ENCODE assay signal across 23 cellular contexts in genomic region chr9:16074962-16075361, GRCh38.
DNase-seq lines count a peak whose midpoint lies in the region; ATAC-seq, FAIRE-seq and TF ChIP-seq lines count a peak whose summit lies in the region.
"Had no signal": no experiment of that assay in that cellular context is flagged by ENCODE, and none has a peak within 500 bp of the region (broad histone marks: within the 10 kb centered on the region; RNA-seq: fewer than 3 reads in every experiment).

No MANE protein-coding gene starts in this region.

- H3K4me3 ChIP-seq in astrocyte (ENCODE audit: insufficient read depth, low read depth, low read length), result no peak overlapping the region
- H3K4me3 ChIP-seq: ascending aorta, K562, transverse colon had no signal

- no peaks in the 10 kb centered on the region for H3K27me3 ChIP-seq in astrocyte (ENCODE audit: insufficient read depth, low read length)
- H3K27me3 ChIP-seq: ascending aorta, transverse colon had no signal

- H3K27ac Mint-ChIP-seq in astrocyte (ENCODE audit: unreplicated experiment) (no peak overlapping the region), nephron (peak overlapping the region; percentile 18 to 88 (median 84))
- H3K27ac Mint-ChIP-seq: activated CD4-positive, alpha-beta T cell treated with anti-CD3 and anti-CD28 coated beads for 36 hours; B cell; naive thymus-derived CD8-positive, alpha-beta T cell; stimulated activated naive CD8-positive, alpha-beta T cell treated with anti-CD3 and anti-CD28 coated beads, Interleukin-15, amount 100 ng/mL, for 72 hours had no signal

- H3K9ac ChIP-seq in astrocyte (ENCODE audit: low read length), result no peak overlapping the region

- FAIRE-seq in astrocyte (lab: Jason Lieb, UNC), result no peak
- FAIRE-seq: K562 had no signal

- peak; percentile 24 for DNase-seq in GM03348 (ENCODE audit: low spot score)
- DNase-seq in MV-4-11 (lab: John Stamatoyannopoulos, UW), result peak; percentile 4
- DNase-seq in astrocyte (ENCODE audit: low read depth), result peak; percentile 54
- DNase-seq in GM20000 (ENCODE audit: low spot score), result no peak
- DNase-seq in activated CD8-positive, alpha-beta memory T cell treated with anti-CD3 and anti-CD28 coated beads, Interleukin-2, amount 50 U/mL, for 4 hours, result no peak
- DNase-seq: activated CD4-positive, alpha-beta T cell treated with anti-CD3 and anti-CD28 coated beads for 36 hours; activated naive CD4-positive, alpha-beta T cell treated with anti-CD3 and anti-CD28 coated beads, Interleukin-2, amount 50 U/mL, for 16 hours; COR-L47; effector memory CD4-positive, alpha-beta T cell; naive thymus-derived CD8-positive, alpha-beta T cell; NCI-H1048; NCI-H1930; NCI-H2227 treated with DMSO at 0.1 percent for 48 hours; NCI-H748 treated with DMSO at 0.1 percent for 48 hours; stimulated activated CD4-positive, alpha-beta T cell treated with anti-CD3 and anti-CD28 coated beads, Interleukin-12 subunit alpha, Interleukin-12 subunit beta, amount 100 ng/mL, for 4 hours; stimulated activated naive CD8-positive, alpha-beta T cell treated with anti-CD3 and anti-CD28 coated beads, Interleukin-15, amount 100 ng/mL, for 72 hours; transverse colon had no signal

- no peaks in the 10 kb centered on the region for H3K27me3 Mint-ChIP-seq in astrocyte (ENCODE audit: low read depth, unreplicated experiment)
- H3K27me3 Mint-ChIP-seq in nephron (ENCODE audit: low read depth), result no peaks in the 10 kb centered on the region
- H3K27me3 Mint-ChIP-seq: activated CD4-positive, alpha-beta T cell treated with anti-CD3 and anti-CD28 coated beads for 36 hours; B cell; stimulated activated naive CD8-positive, alpha-beta T cell treated with anti-CD3 and anti-CD28 coated beads, Interleukin-15, amount 100 ng/mL, for 72 hours had no signal

- no peaks in the 10 kb centered on the region for H3K79me2 ChIP-seq in astrocyte (ENCODE audit: insufficient read depth, low read length)

- no peak overlapping the region for H3K4me2 ChIP-seq in astrocyte (ENCODE audit: low read length)

- no peak for ATAC-seq in GM21360 (IDR thresholded peaks at IDR 0.05; ENCODE audit: unreplicated experiment)
- ATAC-seq: activated CD4-positive, alpha-beta T cell treated with anti-CD3 and anti-CD28 coated beads for 36 hours; HCT116; K562; naive thymus-derived CD8-positive, alpha-beta T cell; stimulated activated naive CD8-positive, alpha-beta T cell treated with anti-CD3 and anti-CD28 coated beads, Interleukin-15, amount 100 ng/mL, for 72 hours had no signal

- H3K9me3 ChIP-seq in astrocyte (ENCODE audit: insufficient read depth, low read depth, low read length), result no peaks in the 10 kb centered on the region
- H3K9me3 ChIP-seq: ascending aorta, transverse colon had no signal

- H3K4me1 Mint-ChIP-seq in astrocyte (ENCODE audit: low read depth, unreplicated experiment) (peaks cover 25% of the 10 kb centered on the region), nephron (peaks cover 51% of the 10 kb centered on the region)
- H3K4me1 Mint-ChIP-seq: activated CD4-positive, alpha-beta T cell treated with anti-CD3 and anti-CD28 coated beads for 36 hours; B cell had no signal

- H3K4me1 ChIP-seq in astrocyte (ENCODE audit: insufficient read depth, low read length), result peaks cover 12% of the 10 kb centered on the region
- H3K4me1 ChIP-seq: ascending aorta, transverse colon had no signal

- no peaks in the 10 kb centered on the region for H4K20me1 ChIP-seq in astrocyte (ENCODE audit: insufficient read depth, low read length)

- no peak overlapping the region for H3K4me3 Mint-ChIP-seq in astrocyte (ENCODE audit: unreplicated experiment)
- H3K4me3 Mint-ChIP-seq in nephron, result no peak overlapping the region
- H3K4me3 Mint-ChIP-seq: activated CD4-positive, alpha-beta T cell treated with anti-CD3 and anti-CD28 coated beads for 36 hours; B cell; naive thymus-derived CD8-positive, alpha-beta T cell; stimulated activated naive CD8-positive, alpha-beta T cell treated with anti-CD3 and anti-CD28 coated beads, Interleukin-15, amount 100 ng/mL, for 72 hours had no signal

- H3K27ac ChIP-seq in astrocyte (ENCODE audit: low read depth, low read length), result no peak overlapping the region
- H3K27ac ChIP-seq: ascending aorta, transverse colon had no signal

- no peaks in the 10 kb centered on the region for H3K36me3 ChIP-seq in astrocyte (ENCODE audit: insufficient read depth, low read length)
- H3K36me3 ChIP-seq: ascending aorta, transverse colon had no signal

- H3K36me3 Mint-ChIP-seq in astrocyte (ENCODE audit: low read depth, unreplicated experiment) (no peaks in the 10 kb centered on the region), nephron (ENCODE audit: low read depth) (no peaks in the 10 kb centered on the region)

- H2AFZ ChIP-seq in astrocyte (ENCODE audit: low read depth, low read length), result no peak overlapping the region

- TF ChIP-seq CTCF in astrocyte (IDR thresholded peaks at IDR 0.05; ENCODE audit: insufficient read depth, low read depth, low read length) (no peak), nephron (IDR thresholded peaks at IDR 0.05; ENCODE audit: unreplicated experiment in 3 of 3) (no peak), GM20000 (IDR thresholded peaks at IDR 0.05; ENCODE audit: extremely low read depth, missing control alignments) (no peak)

- H3K9me3 Mint-ChIP-seq in astrocyte (ENCODE audit: unreplicated experiment), result no peaks in the 10 kb centered on the region
- H3K9me3 Mint-ChIP-seq in nephron, result no peaks in the 10 kb centered on the region
- H3K9me3 Mint-ChIP-seq: naive thymus-derived CD8-positive, alpha-beta T cell had no signal

Comparison
In these comparisons a context has a peak if more than half of its experiments do, and no peak if none do; other contexts are left out.
1. DNase-seq: peak in GM03348 (single experiment), MV-4-11 (single experiment) and astrocyte (single experiment); none in GM20000 (single experiment) and activated CD8-positive, alpha-beta memory T cell treated with anti-CD3 and anti-CD28 coated beads, Interleukin-2, amount 50 U/mL, for 4 hours (single experiment).